21 cellular contexts compared by ENCODE assay signal in genomic region chr1:184820218-184820720, GRCh38.
"Had no signal": no experiment of that assay in that cellular context is flagged by ENCODE, and none has a peak within 500 bp of the region (broad histone marks: within the 10 kb centered on the region; RNA-seq: fewer than 3 reads in every experiment).

No MANE protein-coding gene starts in this region.

- H3K9me3 ChIP-seq: esophagus muscularis mucosa, gastroesophageal sphincter, thoracic aorta had no signal

- DNase-seq: cortex of kidney; effector memory CD4-positive, alpha-beta T cell; foreskin fibroblast; glutamatergic neuron; immature natural killer cell; left cardiac atrium; left ventricle myocardium superior; mesenchymal stem cell; midbrain; stimulated activated CD4-positive, alpha-beta T cell treated with anti-CD3 and anti-CD28 coated beads, Interleukin-2, amount 100 ng/mL, for 24 hours; stimulated activated CD4-positive, alpha-beta T cell treated with anti-CD3 and anti-CD28 coated beads, Interleukin-4, amount 100 ng/mL, for 4 hours; stimulated activated naive B cell treated with anti-CD40 and anti-IgM and Interleukin-4, amounts not matched to agents 10 μg/mL and 1 μg/mL and 100 μg/mL, for 72 hours; stimulated activated naive CD8-positive, alpha-beta T cell treated with anti-CD3 and anti-CD28 coated beads, Interleukin-15, amount 100 ng/mL, for 72 hours had no signal

- ATAC-seq: gastroesophageal sphincter; left cardiac atrium; left ventricle myocardium superior; natural killer cell treated with Interleukin-12 subunit alpha and Interleukin-12 subunit beta and Interleukin-15 and Interleukin-18, amount 100 ng/mL, for 72 hours; sciatic nerve; stimulated activated naive B cell treated with anti-CD40 and anti-IgM and Interleukin-4, amounts not matched to agents 10 μg/mL and 1 μg/mL and 100 μg/mL, for 72 hours; stimulated activated naive CD8-positive, alpha-beta T cell treated with anti-CD3 and anti-CD28 coated beads, Interleukin-15, amount 100 ng/mL, for 72 hours had no signal

- H3K27me3 ChIP-seq: esophagus muscularis mucosa, gastroesophageal sphincter had no signal

- H3K4me3 ChIP-seq: esophagus muscularis mucosa, gastroesophageal sphincter, lung, skin epidermis, thoracic aorta had no signal

- H3K27ac ChIP-seq: epithelial cell of prostate, skin epidermis had no signal
